13 cellular contexts compared by ENCODE assay signal in genomic region chr3:54087581-54088410, GRCh38. TPM values are rescaled to one million over a fixed set of nuclear protein-coding genes. Genes with fewer than 3 reads are reported as not detected.
DNase-seq lines count a peak whose midpoint lies in the region; ATAC-seq and TF ChIP-seq lines count a peak whose summit lies in the region.
"Had no signal": no experiment of that assay in that cellular context is flagged by ENCODE, and none has a peak within 500 bp of the region (broad histone marks: within the 10 kb centered on the region; RNA-seq: fewer than 3 reads in every experiment).

No MANE protein-coding gene starts in this region.

- no peaks in the 10 kb centered on the region for H3K4me1 ChIP-seq in colonic mucosa
- H3K4me1 ChIP-seq in trophoblast cell (ENCODE audit: control insufficient read depth in 1 of 2, insufficient read depth in 2 of 2, low read length in 2 of 2), result peaks cover 0 to 4% of the 10 kb centered on the region in 2 experiments

- H3K9ac ChIP-seq in colonic mucosa (ENCODE audit: low read depth in 2 of 2, low read length in 2 of 2), result no peak overlapping the region
- no peak overlapping the region for H3K9ac ChIP-seq in trophoblast cell (ENCODE audit: low read length)

- no peak overlapping the region for H2BK12ac ChIP-seq in trophoblast cell (ENCODE audit: low read length)

- H3K23ac ChIP-seq in trophoblast cell (ENCODE audit: low read length), result no peak overlapping the region

- H2AFZ ChIP-seq in trophoblast cell (ENCODE audit: insufficient read depth, low read length, poor library complexity), result peak overlapping the region; percentile 5

- H4K12ac ChIP-seq in trophoblast cell (ENCODE audit: low read depth, low read length), result no peak overlapping the region

- no peak overlapping the region for H3K14ac ChIP-seq in trophoblast cell (ENCODE audit: low read length)

- in situ Hi-C loops in G401 (cut with HindIII; ENCODE audit: low sequenced_read_pairs), result no loop called here

- TF ChIP-seq CTCF in colonic mucosa (IDR thresholded peaks at IDR 0.05), result no peak

- H2BK5ac ChIP-seq in trophoblast cell (ENCODE audit: low read depth, low read length, poor library complexity), result no peak overlapping the region

- H3K4me3 ChIP-seq in colonic mucosa (peak overlapping the region; percentile 7), iPS-11a (ENCODE audit: low read depth, low read length) (peak overlapping the region; percentile 13), trophoblast cell (ENCODE audit: low read depth, low read length) (peak overlapping the region; percentile 36)
- H3K4me3 ChIP-seq: SK-N-MC had no signal

- no peaks in the 10 kb centered on the region for H3K9me3 ChIP-seq in colonic mucosa
- no peaks in the 10 kb centered on the region for H3K9me3 ChIP-seq in trophoblast cell (ENCODE audit: insufficient read depth, low read depth, low read length)

- DNase-seq in G401 (ENCODE audit: low spot score) (peak; percentile 56), colonic mucosa (no peak), trophoblast cell (peak in 1 of 2 donors; percentile 27), dedifferentiated amniotic fluid mesenchymal stem cell (ENCODE audit: extremely low spot score) (no peak), HuH-7.5 (ENCODE audit: low spot score) (no peak), kidney glomerular epithelial cell (lab: John Stamatoyannopoulos, UW) (no peak)
- DNase-seq: activated CD4-positive, alpha-beta T cell treated with anti-CD3 and anti-CD28 coated beads for 4 hours; activated effector memory CD4-positive, alpha-beta T cell treated with anti-CD3 and anti-CD28 coated beads, Interleukin-2, amount 50 U/mL, for 16 hours; naive thymus-derived CD4-positive, alpha-beta T cell had no signal

- H3K36me3 ChIP-seq in colonic mucosa (no peaks in the 10 kb centered on the region), trophoblast cell (ENCODE audit: control insufficient read depth in 1 of 2, insufficient read depth in 2 of 2, low read length in 2 of 2) (no peaks in the 10 kb centered on the region)

- ATAC-seq in HG03108 (IDR thresholded peaks at IDR 0.05; ENCODE audit: unreplicated experiment), result no peak
- ATAC-seq: naive thymus-derived CD4-positive, alpha-beta T cell had no signal

- no peaks in the 10 kb centered on the region for H3K79me2 ChIP-seq in trophoblast cell (ENCODE audit: control insufficient read depth, insufficient read depth, low read length, poor library complexity)

- H3K27me3 ChIP-seq in colonic mucosa, result peaks cover 13% of the 10 kb centered on the region
- peaks cover 9% of the 10 kb centered on the region for H3K27me3 ChIP-seq in trophoblast cell (ENCODE audit: insufficient read depth, low read length)

- H3K27ac ChIP-seq in colonic mucosa, result no peak overlapping the region
- no peak overlapping the region for H3K27ac ChIP-seq in trophoblast cell (ENCODE audit: low read depth, low read length)
- H3K27ac ChIP-seq: SK-N-MC had no signal

- no peak overlapping the region for H2BK120ac ChIP-seq in trophoblast cell (ENCODE audit: insufficient read depth, low read length, poor library complexity)

- H2AK5ac ChIP-seq in trophoblast cell (ENCODE audit: low read length), result no peak overlapping the region

- H3K18ac ChIP-seq in trophoblast cell (ENCODE audit: low read length), result no peak overlapping the region

- intact Hi-C loops in colonic mucosa (cut with DNase I), result no loop called here

- no peak overlapping the region for H3K4ac ChIP-seq in trophoblast cell (ENCODE audit: low read depth, low read length)

- H4K8ac ChIP-seq in trophoblast cell (ENCODE audit: low read depth, low read length), result no peak overlapping the region

- no peak overlapping the region for H4K91ac ChIP-seq in trophoblast cell (ENCODE audit: low read depth, low read length)

- H3K4me2 ChIP-seq in trophoblast cell (ENCODE audit: low read length), result peak overlapping the region; percentile 71

- no peaks in the 10 kb centered on the region for H3K79me1 ChIP-seq in trophoblast cell (ENCODE audit: low read length)

- no CpG with 5 or more reads among the region's 54 CpGs for WGBS in trophoblast cell (ENCODE audit: extremely low coverage, insufficient coverage, insufficient read length)

RNA-seq across cellular contexts. Expression of gene CACNA2D3, which starts 34.6 kb away (rescaled TPM):
- total RNA-seq in G401 (2014; rRNA removed; shearing (Covaris generic)), result not detected in 2 replicates
- under 1 TPM; 0.42 to 0.98 TPM for total RNA-seq in colonic mucosa
- polyA plus RNA-seq in trophoblast cell (2013), result 3.0 and 3.6 TPM in 2 replicates
- total RNA-seq: chondrocyte had no signal
- polyA plus RNA-seq: naive thymus-derived CD4-positive, alpha-beta T cell had no signal
